ENCODE assay signal across 28 cellular contexts in the genomic region with DNA sequence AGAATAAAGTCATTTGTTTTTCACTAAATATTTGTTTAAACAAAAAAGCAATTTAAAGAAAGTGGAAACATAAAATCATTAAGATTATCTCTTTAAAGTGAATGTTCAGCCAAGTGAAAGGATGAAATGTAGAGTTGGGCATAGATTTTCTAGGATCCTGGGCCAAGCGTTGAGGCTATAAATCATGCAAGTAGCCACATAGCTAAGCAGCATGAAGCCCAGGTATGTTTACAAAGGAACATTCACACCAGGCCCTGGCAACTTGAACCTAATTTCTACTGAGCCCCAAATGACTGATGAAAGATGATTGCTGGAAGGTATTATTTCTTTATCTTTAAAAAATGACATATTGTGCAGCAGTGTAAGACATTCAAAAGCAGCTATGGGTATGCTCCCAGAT.
"Had no signal": no experiment of that assay in that cellular context is flagged by ENCODE, and none has a peak within 500 bp of the region (broad histone marks: within the 10 kb centered on the region; RNA-seq: fewer than 3 reads in every experiment).

No MANE protein-coding gene starts in this region.

- FAIRE-seq: K562, TTC549 had no signal

- ATAC-seq: activated CD8-positive, alpha-beta T cell treated with anti-CD3 and anti-CD28 coated beads for 36 hours; activated T-cell treated with anti-CD3 and anti-CD28 coated beads, Interleukin-2, amount 50 U/mL, for 72 hours; K562; Panc1 had no signal

- H3K4me1 Mint-ChIP-seq: activated CD4-positive, alpha-beta T cell treated with anti-CD3 and anti-CD28 coated beads, Interleukin-2, amount 10 ng/mL, durations not matched to agents 24 days and 14 days; activated naive CD4-positive, alpha-beta T cell treated with anti-CD3 and anti-CD28 coated beads, Interleukin-2, amount 50 U/mL, for 24 hours; activated naive CD8-positive, alpha-beta T cell treated with anti-CD3 and anti-CD28 coated beads, Interleukin-2, amount 10 ng/mL, durations not matched to agents 7 days and 5 days had no signal

- H3K27ac Mint-ChIP-seq: activated CD4-positive, alpha-beta T cell treated with anti-CD3 and anti-CD28 coated beads, Interleukin-2, amount 10 ng/mL, durations not matched to agents 24 days and 14 days; activated CD8-positive, alpha-beta T cell treated with anti-CD3 and anti-CD28 coated beads for 36 hours; activated naive CD4-positive, alpha-beta T cell treated with anti-CD3 and anti-CD28 coated beads, Interleukin-2, amount 50 U/mL, for 24 hours; activated naive CD8-positive, alpha-beta T cell treated with anti-CD3 and anti-CD28 coated beads, Interleukin-2, amount 10 ng/mL, durations not matched to agents 7 days and 5 days; activated T-cell treated with anti-CD3 and anti-CD28 coated beads, Interleukin-2, amount 50 U/mL, for 72 hours; activated T-helper 2 cell treated with anti-CD3 and anti-CD28 coated beads, Interferon-gamma antibody, Interleukin-2, Interleukin-4, amounts not matched to agents 10 μg/mL and 5 μg/mL and 100 μg/mL, durations not matched to agents 14 hours and 24 hours and 36 hours; T-helper 2 cell treated with Interferon-gamma antibody and Interleukin-4, amounts not matched to agents 5 μg/mL and 100 μg/mL, for 36 hours had no signal

- H3K4me3 Mint-ChIP-seq: activated CD4-positive, alpha-beta T cell treated with anti-CD3 and anti-CD28 coated beads, Interleukin-2, amount 10 ng/mL, durations not matched to agents 24 days and 14 days; activated CD8-positive, alpha-beta T cell treated with anti-CD3 and anti-CD28 coated beads for 36 hours; activated naive CD4-positive, alpha-beta T cell treated with anti-CD3 and anti-CD28 coated beads, Interleukin-2, amount 50 U/mL, for 24 hours; activated naive CD8-positive, alpha-beta T cell treated with anti-CD3 and anti-CD28 coated beads, Interleukin-2, amount 10 ng/mL, durations not matched to agents 7 days and 5 days; activated T-cell treated with anti-CD3 and anti-CD28 coated beads, Interleukin-2, amount 50 U/mL, for 72 hours; T-helper 2 cell treated with Interferon-gamma antibody and Interleukin-4, amounts not matched to agents 5 μg/mL and 100 μg/mL, for 36 hours had no signal

- H3K36me3 Mint-ChIP-seq: activated naive CD4-positive, alpha-beta T cell treated with anti-CD3 and anti-CD28 coated beads, Interleukin-2, amount 50 U/mL, for 24 hours; activated naive CD8-positive, alpha-beta T cell treated with anti-CD3 and anti-CD28 coated beads, Interleukin-2, amount 10 ng/mL, durations not matched to agents 7 days and 5 days had no signal

- H3K27me3 Mint-ChIP-seq: activated CD4-positive, alpha-beta T cell treated with anti-CD3 and anti-CD28 coated beads, Interleukin-2, amount 10 ng/mL, durations not matched to agents 24 days and 14 days; activated CD8-positive, alpha-beta T cell treated with anti-CD3 and anti-CD28 coated beads for 36 hours; activated naive CD4-positive, alpha-beta T cell treated with anti-CD3 and anti-CD28 coated beads, Interleukin-2, amount 50 U/mL, for 24 hours; activated naive CD8-positive, alpha-beta T cell treated with anti-CD3 and anti-CD28 coated beads, Interleukin-2, amount 10 ng/mL, durations not matched to agents 7 days and 5 days had no signal

- DNase-seq: activated CD4-positive, alpha-beta T cell treated with anti-CD3 and anti-CD28 coated beads, Interleukin-2, amount 10 ng/mL, durations not matched to agents 24 days and 14 days; activated CD4-positive, alpha-beta T cell treated with anti-CD3 and anti-CD28 coated beads, Interleukin-2, amount 50 U/mL, for 4 hours; activated CD8-positive, alpha-beta T cell treated with anti-CD3 and anti-CD28 coated beads for 36 hours; activated gamma-delta T cell; activated naive CD4-positive, alpha-beta T cell treated with Interleukin-2 at 50 U/mL for 16 hours; activated naive CD8-positive, alpha-beta T cell treated with anti-CD3 and anti-CD28 coated beads, Interleukin-2, amount 10 ng/mL, durations not matched to agents 7 days and 5 days; activated T-cell treated with anti-CD3 and anti-CD28 coated beads, Interleukin-2, amount 50 U/mL, for 1 hour; activated T-cell treated with anti-CD3 and anti-CD28 coated beads, Interleukin-2, amount 50 U/mL, for 72 hours; amygdala; caudate nucleus; cerebellar nuclear complex; Karpas-422; NCI-H1105; NCI-H1417 treated with DMSO at 0.1 percent for 48 hours; NCI-H187 treated with DMSO at 0.1 percent for 48 hours; NCI-H2171 treated with DMSO at 0.1 percent for 48 hours; NCI-H2227 treated with DMSO at 0.1 percent for 48 hours; NCI-H446 treated with DMSO at 0.1 percent for 48 hours; NCI-H524; NCI-H774; SHP77; SJCRH30 had no signal

- H3K9me3 Mint-ChIP-seq: activated CD4-positive, alpha-beta T cell treated with anti-CD3 and anti-CD28 coated beads, Interleukin-2, amount 10 ng/mL, durations not matched to agents 24 days and 14 days; activated CD8-positive, alpha-beta T cell treated with anti-CD3 and anti-CD28 coated beads for 36 hours; activated naive CD8-positive, alpha-beta T cell treated with anti-CD3 and anti-CD28 coated beads, Interleukin-2, amount 10 ng/mL, durations not matched to agents 7 days and 5 days had no signal
